ENCODE assay signal across 8 cellular contexts in the genomic region with DNA sequence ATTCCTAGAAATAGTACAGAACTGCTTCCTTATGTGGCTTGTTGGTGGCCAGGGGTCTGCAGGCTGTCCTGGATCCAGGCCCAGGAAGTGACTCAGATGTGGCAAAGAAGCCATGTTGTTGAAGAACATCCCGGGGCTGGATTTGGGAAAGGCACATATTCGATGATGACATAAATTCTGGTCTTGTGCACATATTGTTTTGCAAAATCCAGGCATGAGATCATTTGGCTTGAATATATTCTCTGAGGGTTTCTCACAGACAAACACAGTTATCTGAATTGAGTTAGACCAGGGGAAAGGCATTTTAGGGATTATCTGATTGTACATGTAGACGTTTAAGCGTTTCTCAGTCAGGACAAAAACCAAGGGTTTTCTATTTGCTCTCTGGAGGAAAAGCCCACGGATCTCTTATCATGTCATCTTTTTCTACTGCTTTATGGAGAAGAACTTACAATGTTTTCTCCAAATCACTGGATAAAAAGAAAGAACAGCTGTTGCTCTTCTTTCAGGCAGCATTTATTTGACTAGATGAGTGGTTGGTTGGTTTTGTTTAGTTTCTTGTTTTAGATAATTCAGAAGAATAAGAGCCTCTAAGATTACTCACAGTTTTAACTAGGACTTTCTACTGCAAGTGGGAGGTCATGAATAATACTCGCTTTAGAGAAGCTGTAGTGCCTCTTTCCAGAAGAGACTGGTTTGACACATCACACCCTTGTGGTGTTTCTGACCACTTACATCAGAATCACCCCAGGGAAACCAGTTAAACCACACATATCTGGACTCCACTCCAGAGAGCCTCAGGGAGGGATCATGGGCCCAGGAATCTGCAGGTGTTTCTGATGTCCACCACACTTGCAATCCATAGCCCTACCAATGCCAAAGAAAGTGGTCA. TPM values are rescaled to one million over a fixed set of nuclear protein-coding genes. Genes with fewer than 3 reads are reported as not detected.
DNase-seq lines count a peak whose midpoint lies in the region; ATAC-seq, FAIRE-seq and TF ChIP-seq lines count a peak whose summit lies in the region.

No MANE protein-coding gene starts in this region.

- no peaks in the 10 kb centered on the region for H3K79me2 ChIP-seq in astrocyte (ENCODE audit: insufficient read depth, low read length)

- TF ChIP-seq CTCF in AG04449 (IDR thresholded peaks at IDR 0.05; ENCODE audit: insufficient read depth, low read length, missing control alignments) (peak; percentile 7), astrocyte (IDR thresholded peaks at IDR 0.05; ENCODE audit: insufficient read depth, low read depth, low read length) (peak; percentile 9), lower lobe of right lung (IDR thresholded peaks at IDR 0.05) (no peak)

- no peak overlapping the region for H2AFZ ChIP-seq in astrocyte (ENCODE audit: low read depth, low read length)

- FAIRE-seq in astrocyte (lab: Jason Lieb, UNC), result peak; percentile 86

- no peaks in the 10 kb centered on the region for H3K36me3 Mint-ChIP-seq in astrocyte (ENCODE audit: low read depth, unreplicated experiment)

- H3K27me3 ChIP-seq in astrocyte (ENCODE audit: insufficient read depth, low read length), result no peaks in the 10 kb centered on the region
- no peaks in the 10 kb centered on the region for H3K27me3 ChIP-seq in lower lobe of right lung (ENCODE audit: low read depth)

- no peaks in the 10 kb centered on the region for H3K27me3 Mint-ChIP-seq in astrocyte (ENCODE audit: low read depth, unreplicated experiment)

- peak overlapping the region; percentile 74 for H3K9ac ChIP-seq in astrocyte (ENCODE audit: low read length)

- H3K27ac Mint-ChIP-seq in astrocyte (ENCODE audit: unreplicated experiment), result peak overlapping the region; percentile 98

- H3K9me3 ChIP-seq in astrocyte (ENCODE audit: insufficient read depth, low read depth, low read length) (no peaks in the 10 kb centered on the region), lower lobe of right lung (no peaks in the 10 kb centered on the region)

- no peaks in the 10 kb centered on the region for H4K20me1 ChIP-seq in astrocyte (ENCODE audit: insufficient read depth, low read length)

- peak overlapping the region; percentile 69 for H3K4me2 ChIP-seq in astrocyte (ENCODE audit: low read length)

- CTCF ChIA-PET in AG04449 (lab: Yijun Ruan, JAX), result interaction anchor here (1.2 to 1.9 kb wide), 2 partner anchors 210 to 222 kb away, joined by 3 to 5 read pairs; no protein-coding TSS in a partner anchor

- POLR2A ChIA-PET in AG04449 (lab: Yijun Ruan, JAX), result interaction anchor here (0.6 kb wide), 1 partner anchor 76 kb away, joined by 4 read pairs; no protein-coding TSS in a partner anchor

- H3K4me1 Mint-ChIP-seq in astrocyte (ENCODE audit: low read depth, unreplicated experiment), result peaks cover 15% of the 10 kb centered on the region

- no peaks in the 10 kb centered on the region for H3K9me3 Mint-ChIP-seq in astrocyte (ENCODE audit: unreplicated experiment)

- no peaks in the 10 kb centered on the region for H3K36me3 ChIP-seq in astrocyte (ENCODE audit: insufficient read depth, low read length)
- H3K36me3 ChIP-seq in lower lobe of right lung, result no peaks in the 10 kb centered on the region

- H3K4me3 ChIP-seq in AG04449 (ENCODE audit: low read depth, low read length), result no peak overlapping the region
- H3K4me3 ChIP-seq in astrocyte (ENCODE audit: insufficient read depth, low read depth, low read length), result no peak overlapping the region
- no peak overlapping the region for H3K4me3 ChIP-seq in lower lobe of right lung

- intact Hi-C loops in lower lobe of right lung (cut with DNase I), result no loop called here

- H3K4me3 Mint-ChIP-seq in astrocyte (ENCODE audit: unreplicated experiment), result peak overlapping the region; percentile 27

- DNase-seq in AG04449 (ENCODE audit: low read depth, low spot score) (peak; percentile 84), astrocyte (ENCODE audit: low read depth) (peak; percentile 98), lower lobe of right lung (no peak), NCI-H345 (lab: John Stamatoyannopoulos, UW) (no peak), NCI-H1417 treated with DMSO at 0.1 percent for 48 hours (lab: John Stamatoyannopoulos, UW) (no peak), GM19238 (ENCODE audit: insufficient read length, low spot score) (no peak)

- ATAC-seq in HG02571 (IDR thresholded peaks at IDR 0.05; ENCODE audit: unreplicated experiment) (peak; percentile 74), lower lobe of right lung (peak; percentile 52), GM18498 (IDR thresholded peaks at IDR 0.05; ENCODE audit: unreplicated experiment) (no peak)

- peaks cover 16% of the 10 kb centered on the region for H3K4me1 ChIP-seq in astrocyte (ENCODE audit: insufficient read depth, low read length)
- H3K4me1 ChIP-seq in lower lobe of right lung, result no peaks in the 10 kb centered on the region

- H3K27ac ChIP-seq in astrocyte (ENCODE audit: low read depth, low read length), result peak overlapping the region; percentile 90
- H3K27ac ChIP-seq in lower lobe of right lung, result no peak overlapping the region

RNA-seq across cellular contexts. Expression of a gene that starts 29.5 kb away (rescaled TPM):
- total RNA-seq in astrocyte (17.0 and 19.8 TPM in 2 replicates), lower lobe of right lung (40.6 TPM)

Comparison
In these comparisons a context has a peak if more than half of its experiments do, and no peak if none do; other contexts are left out.
1. DNase-seq: peak in AG04449 (single experiment) and astrocyte (single experiment); none in lower lobe of right lung (single experiment), NCI-H345 (single experiment), NCI-H1417 treated with DMSO at 0.1 percent for 48 hours (single experiment) and GM19238 (single experiment).